ENCODE assay signal across 8 cellular contexts in genomic region chr3:184175506-184175905, GRCh38. TPM values are rescaled to one million over a fixed set of nuclear protein-coding genes. Genes with fewer than 3 reads are reported as not detected.
DNase-seq lines count a peak whose midpoint lies in the region; ATAC-seq and TF ChIP-seq lines count a peak whose summit lies in the region.

No MANE protein-coding gene starts in this region.

- CTCF ChIA-PET in Calu3 (lab: Charles Lee) (interaction anchor here (1.0 to 1.6 kb wide), 2 partner anchors 31 to 66 kb away, joined by 3 to 5 read pairs; no protein-coding TSS in a partner anchor), PC-3 (lab: Charles Lee) (no interaction called here)

- H3K4me3 ChIP-seq in PC-3 (ENCODE audit: low read length) (peak overlapping the region; percentile 89), epithelial cell of proximal tubule (ENCODE audit: low read depth, low read length) (peak overlapping the region; percentile 91)

- H3K9me2 ChIP-seq in PC-3 (replicated peaks; ENCODE audit: low read length), result no peaks in the 10 kb centered on the region

- H3K9ac ChIP-seq in PC-3 (ENCODE audit: low read length), result peak overlapping the region; percentile 97

- TF ChIP-seq CTCF in Calu3 (IDR thresholded peaks at IDR 0.05; ENCODE audit: unreplicated experiment) (no peak), PC-3 (conservative IDR thresholded peaks at IDR 0.05; ENCODE audit: low read depth, low read length) (no peak), epithelial cell of proximal tubule (conservative IDR thresholded peaks at IDR 0.05; ENCODE audit: low read depth, low read length) (no peak), osteocyte (IDR thresholded peaks at IDR 0.05) (no peak)

- H3K4me2 ChIP-seq in PC-3 (ENCODE audit: low read length), result peak overlapping the region; percentile 97

- BruUV-seq in Calu3 (replicated peaks; lab: Mats Ljungman, UMichigan) (no TSS peak), PC-3 (replicated peaks; lab: Mats Ljungman, UMichigan) (no TSS peak)

- H3K4me3 Mint-ChIP-seq in Calu3 (ENCODE audit: low read depth, unreplicated experiment) (peak overlapping the region; percentile 85), osteocyte (ENCODE audit: unreplicated experiment) (peak overlapping the region; percentile 97)

- H3K27ac Mint-ChIP-seq in Calu3 (ENCODE audit: unreplicated experiment) (peak overlapping the region; percentile 50), osteocyte (ENCODE audit: unreplicated experiment) (peak overlapping the region; percentile 94)

- H3K79me2 ChIP-seq in PC-3 (ENCODE audit: low read length), result peaks cover 52% of the 10 kb centered on the region

- no peaks in the 10 kb centered on the region for H3K27me3 ChIP-seq in PC-3 (ENCODE audit: low read length)

- H3K4me1 ChIP-seq in PC-3 (ENCODE audit: insufficient read depth, low read length), result peaks cover 54% of the 10 kb centered on the region

- intact Hi-C loops in Calu3 (cut with micrococcal nuclease; ENCODE audit: unreplicated experiment), result no loop called here
- intact Hi-C loops in PC-3 (cut with micrococcal nuclease), result loop anchor here (2.0 kb wide), 1 partner anchor 19 kb away; no protein-coding TSS in a partner anchor

- peak overlapping the region; percentile 62 for H3K27ac ChIP-seq in PC-3 (ENCODE audit: low read length)

- peak overlapping the region; percentile 77; the same call in 1 of the 2 replicates for H2AFZ ChIP-seq in PC-3 (ENCODE audit: low read length)

- no peaks in the 10 kb centered on the region for H3K9me3 ChIP-seq in PC-3 (ENCODE audit: low read length)

- ATAC-seq in PC-3, result no peak
- no peak for ATAC-seq in activated CD4-positive, CD25-positive, alpha-beta regulatory T cell treated with anti-CD3 and anti-CD28 coated beads, Interleukin-2, amount 50 U/mL, for 24 hours

- DNase-seq in Calu3 (peak; percentile 19), PC-3 (no peak), epithelial cell of proximal tubule (ENCODE audit: low read depth) (no peak), osteocyte (ENCODE audit: extremely low spot score, unreplicated experiment) (no peak), NCI-H1105 (lab: John Stamatoyannopoulos, UW) (no peak), DMS53 treated with DMSO at 0.1 percent for 48 hours (lab: John Stamatoyannopoulos, UW; ENCODE audit: unreplicated experiment) (no peak), NCI-H510A (lab: John Stamatoyannopoulos, UW) (no peak)

- H3K36me3 ChIP-seq in PC-3 (ENCODE audit: low read depth, low read length), result peaks cover 36% of the 10 kb centered on the region

- POLR2A ChIA-PET in PC-3 (lab: Charles Lee; ENCODE audit: unreplicated experiment), result no interaction called here

- H3F3A ChIP-seq in PC-3 (ENCODE audit: low read length, unreplicated experiment), result no peaks in the 10 kb centered on the region

- H3K27me3 Mint-ChIP-seq in Calu3 (ENCODE audit: unreplicated experiment) (no peaks in the 10 kb centered on the region), osteocyte (ENCODE audit: unreplicated experiment) (no peaks in the 10 kb centered on the region)

- no peaks in the 10 kb centered on the region for H3K9me3 Mint-ChIP-seq in Calu3 (ENCODE audit: low read depth, unreplicated experiment)
- no peaks in the 10 kb centered on the region for H3K9me3 Mint-ChIP-seq in osteocyte (ENCODE audit: unreplicated experiment)

- peaks cover 60% of the 10 kb centered on the region for H3K36me3 Mint-ChIP-seq in Calu3 (ENCODE audit: insufficient read depth, unreplicated experiment)
- peaks cover 28% of the 10 kb centered on the region for H3K36me3 Mint-ChIP-seq in osteocyte (ENCODE audit: unreplicated experiment)

- H3K4me1 Mint-ChIP-seq in Calu3 (ENCODE audit: low read depth, unreplicated experiment) (peaks cover 8% of the 10 kb centered on the region), osteocyte (ENCODE audit: unreplicated experiment) (peaks cover 64% of the 10 kb centered on the region)

- H4K20me1 ChIP-seq in PC-3 (ENCODE audit: low read length), result peaks cover 18% of the 10 kb centered on the region

RNA-seq across cellular contexts. Expression of gene AP2M1, which starts 0.9 kb away (rescaled TPM):
- 394 and 401 TPM in 2 replicates for total RNA-seq in Calu3 (2022)
- 522 and 538 TPM in 2 replicates for total RNA-seq in PC-3 (2014; rRNA removed)
- total RNA-seq in epithelial cell of proximal tubule, result 274 and 363 TPM in 2 replicates
- 398 and 419 TPM in 2 replicates for total RNA-seq in osteocyte

RNA-seq across cellular contexts. Expression of gene ABCF3, which starts 10.5 kb away (rescaled TPM):
- total RNA-seq in Calu3 (2022) (114 and 116 TPM in 2 replicates), PC-3 (2014; rRNA removed) (84.7 and 85.5 TPM in 2 replicates), epithelial cell of proximal tubule (35.1 and 51.1 TPM in 2 replicates), osteocyte (60.5 and 69.5 TPM in 2 replicates)

RNA-seq across cellular contexts. Expression of gene DVL3, which starts 20.3 kb away (rescaled TPM):
- total RNA-seq in Calu3 (2022), result 105 and 106 TPM in 2 replicates
- total RNA-seq in PC-3 (2014; rRNA removed), result 50.6 and 56.1 TPM in 2 replicates
- total RNA-seq in epithelial cell of proximal tubule, result 33.5 and 38.2 TPM in 2 replicates
- 110 and 121 TPM in 2 replicates for total RNA-seq in osteocyte

RNA-seq across cellular contexts. Expression of gene EIF2B5, which starts 40.3 kb away (rescaled TPM):
- total RNA-seq in Calu3 (2022) (79.6 and 87.9 TPM in 2 replicates), PC-3 (2014; rRNA removed) (51.3 and 57.0 TPM in 2 replicates), epithelial cell of proximal tubule (26.3 and 39.2 TPM in 2 replicates), osteocyte (30.3 and 30.4 TPM in 2 replicates)

RNA-seq across cellular contexts. Expression of gene VWA5B2, which starts 53.9 kb away (rescaled TPM):
- 0.54 and 0.90 TPM in 2 replicates for total RNA-seq in Calu3 (2022)
- 1.4 and 1.9 TPM in 2 replicates for total RNA-seq in PC-3 (2014; rRNA removed)
- not detected in 2 replicates for total RNA-seq in epithelial cell of proximal tubule
- total RNA-seq in osteocyte, result 0.11 TPM in 1 of 2 replicates, not detected in the other
